Comparison of ENCODE assay signal across 8 cellular contexts in genomic region chr6:127120787-127121636, GRCh38. TPM values are rescaled to one million over a fixed set of nuclear protein-coding genes. Genes with fewer than 3 reads are reported as not detected.
DNase-seq lines count a peak whose midpoint lies in the region; ATAC-seq, FAIRE-seq and TF ChIP-seq lines count a peak whose summit lies in the region.

No MANE protein-coding gene starts in this region.

- no peaks in the 10 kb centered on the region for H3K36me3 ChIP-seq in KMS-11 (ENCODE audit: insufficient read depth)
- no peaks in the 10 kb centered on the region for H3K36me3 ChIP-seq in aorta (ENCODE audit: control insufficient read depth in 1 of 2, insufficient read depth in 2 of 2, low read length in 1 of 2)

- H2AFZ ChIP-seq in KMS-11 (ENCODE audit: low read depth), result no peak overlapping the region

- no peak overlapping the region for H3K9ac ChIP-seq in KMS-11

- no peaks in the 10 kb centered on the region for H3K4me1 ChIP-seq in KMS-11 (ENCODE audit: low read depth, poor library complexity, severe bottlenecking)
- no peaks in the 10 kb centered on the region for H3K4me1 ChIP-seq in aorta (ENCODE audit: control insufficient read depth in 1 of 2, insufficient read depth in 2 of 2, low read length in 2 of 2)

- H3K27ac ChIP-seq in KMS-11 (no peak overlapping the region), aorta (ENCODE audit: low read depth in 1 of 2, low read length in 2 of 2) (no peak overlapping the region)

- no peaks in the 10 kb centered on the region for H3K9me3 ChIP-seq in aorta (ENCODE audit: control insufficient read depth, low read length)

- H3K4me2 ChIP-seq in KMS-11, result no peak overlapping the region

- no peak for TF ChIP-seq POLR2A in H54 (IDR thresholded peaks at IDR 0.05; ENCODE audit: low read depth, low read length)

- peak; percentile 82 for ATAC-seq in activated naive CD8-positive, alpha-beta T cell treated with anti-CD3 and anti-CD28 coated beads, Interleukin-2, amount 10 ng/mL, durations not matched to agents 7 days and 5 days (ENCODE audit: low read depth)
- ATAC-seq in Right ventricle myocardium superior (ENCODE audit: poor library complexity), result peak; percentile 89
- ATAC-seq in aorta (ENCODE audit: low FRiP score), result peak; percentile 71

- no peaks in the 10 kb centered on the region for H3K79me2 ChIP-seq in KMS-11 (ENCODE audit: insufficient read depth, low read depth)

- H3K27me3 ChIP-seq in KMS-11 (ENCODE audit: insufficient read depth, low read depth) (peaks cover 12% of the 10 kb centered on the region; the same call in 1 of the 2 replicates), aorta (ENCODE audit: control insufficient read depth in 1 of 2, insufficient read depth in 2 of 2, low read length in 1 of 2) (no peaks in the 10 kb centered on the region)

- H4K20me1 ChIP-seq in KMS-11 (ENCODE audit: insufficient read depth), result no peaks in the 10 kb centered on the region

- POLR2A ChIA-PET in activated naive CD8-positive, alpha-beta T cell treated with anti-CD3 and anti-CD28 coated beads, Interleukin-2, amount 10 ng/mL, durations not matched to agents 7 days and 5 days (lab: Charles Lee), result no interaction called here

- intact Hi-C loops in Right ventricle myocardium superior (cut with DNase I) (no loop called here), aorta (cut with DNase I) (loop anchor here in 1 of 2 donors (10.0 kb wide), 1 partner anchor 316 kb away; no protein-coding TSS in a partner anchor)

- peak overlapping the region; percentile 54 for H3K4me3 Mint-ChIP-seq in activated naive CD8-positive, alpha-beta T cell treated with anti-CD3 and anti-CD28 coated beads, Interleukin-2, amount 10 ng/mL, durations not matched to agents 7 days and 5 days

- no peak overlapping the region for H3K27ac Mint-ChIP-seq in activated naive CD8-positive, alpha-beta T cell treated with anti-CD3 and anti-CD28 coated beads, Interleukin-2, amount 10 ng/mL, durations not matched to agents 7 days and 5 days

- no peaks in the 10 kb centered on the region for H3K9me3 Mint-ChIP-seq in activated naive CD8-positive, alpha-beta T cell treated with anti-CD3 and anti-CD28 coated beads, Interleukin-2, amount 10 ng/mL, durations not matched to agents 7 days and 5 days

- H3K36me3 Mint-ChIP-seq in activated naive CD8-positive, alpha-beta T cell treated with anti-CD3 and anti-CD28 coated beads, Interleukin-2, amount 10 ng/mL, durations not matched to agents 7 days and 5 days, result no peaks in the 10 kb centered on the region

- H3K4me3 ChIP-seq in KMS-11 (IDR thresholded peaks at IDR 0.05; ENCODE audit: insufficient read depth, low read depth, low read length) (no peak overlapping the region), aorta (ENCODE audit: low read length in 2 of 2) (no peak overlapping the region)

- H3K27me3 Mint-ChIP-seq in activated naive CD8-positive, alpha-beta T cell treated with anti-CD3 and anti-CD28 coated beads, Interleukin-2, amount 10 ng/mL, durations not matched to agents 7 days and 5 days, result peaks cover 85% of the 10 kb centered on the region

- H3K4me1 Mint-ChIP-seq in activated naive CD8-positive, alpha-beta T cell treated with anti-CD3 and anti-CD28 coated beads, Interleukin-2, amount 10 ng/mL, durations not matched to agents 7 days and 5 days, result peaks cover 12% of the 10 kb centered on the region

- TF ChIP-seq CTCF in KMS-11 (conservative IDR thresholded peaks at IDR 0.05; ENCODE audit: low read depth, low read length), result peak; percentile 77

- WGBS in aorta, 2 donors, result 4 to 6% methylated on average over 35 of the region's 35 CpGs

- FAIRE-seq in H54 (lab: Jason Lieb, UNC), result no peak

- DNase-seq in GM03348 (ENCODE audit: low spot score) (peak; percentile 80), H54 (ENCODE audit: insufficient read length, low spot score) (peak; percentile 14), SIG-M5 (lab: John Stamatoyannopoulos, UW) (peak; percentile 8), Right ventricle myocardium superior (peak; percentile 76), pons (ENCODE audit: low spot score) (peak; percentile 69), aorta (peak; percentile 77 to 88)
- DNase-seq in activated naive CD8-positive, alpha-beta T cell treated with anti-CD3 and anti-CD28 coated beads, Interleukin-2, amount 10 ng/mL, durations not matched to agents 7 days and 5 days, result peak; percentile 80

RNA-seq across cellular contexts. Expression of gene RSPO3, which starts 2.5 kb away (rescaled TPM):
- total RNA-seq in activated naive CD8-positive, alpha-beta T cell treated with anti-CD3 and anti-CD28 coated beads, Interleukin-2, amount 10 ng/mL, durations not matched to agents 7 days and 5 days, result not detected
- 0.67 TPM for total RNA-seq in Right ventricle myocardium superior
- total RNA-seq in aorta, result 10 to 100 TPM in 1 of 2 donors, 1 to 10 TPM in 1; 5.2 to 12.5 TPM
- polyA plus RNA-seq in aorta, result under 1 TPM in 1 of 2 donors, not detected in 1; 0.38 TPM

Comparison
In these comparisons a context has a peak if more than half of its experiments do, and no peak if none do; other contexts are left out.
1. DNase-seq: peak in every context shown above with its lines; median percentile 82 in aorta; 80 in GM03348; 80 in activated naive CD8-positive, alpha-beta T cell treated with anti-CD3 and anti-CD28 coated beads, Interleukin-2, amount 10 ng/mL, durations not matched to agents 7 days and 5 days; 76 in Right ventricle myocardium superior; 69 in pons; 14 in H54; 8 in SIG-M5.